In genomic region chr10:56561336-56561735, GRCh38 we compare ENCODE assay signal across 32 cellular contexts.
"Had no signal": no experiment of that assay in that cellular context is flagged by ENCODE, and none has a peak within 500 bp of the region (broad histone marks: within the 10 kb centered on the region; RNA-seq: fewer than 3 reads in every experiment).

No MANE protein-coding gene starts in this region.

- H3K9me3 ChIP-seq: adrenal gland, body of pancreas, breast epithelium had no signal

- FAIRE-seq: astrocyte, TTC549 had no signal

- ATAC-seq: activated CD8-positive, alpha-beta T cell treated with anti-CD3 and anti-CD28 coated beads for 36 hours; activated naive CD4-positive, alpha-beta T cell treated with anti-CD3 and anti-CD28 coated beads, Interleukin-2, amount 50 U/mL, for 72 hours; activated T-cell treated with anti-CD3 and anti-CD28 coated beads, Interleukin-2, amount 50 U/mL, for 4 hours; activated T-cell treated with anti-CD3 and anti-CD28 coated beads, Interleukin-2, amount 50 U/mL, for 72 hours; activated T-helper 17 cell treated with anti-CD3 and anti-CD28 coated beads, Interleukin-2, amount 50 U/mL, for 72 hours; body of pancreas had no signal

- H3K27ac ChIP-seq: adrenal gland, body of pancreas, brain microvascular endothelial cell, breast epithelium, VCaP had no signal

- DNase-seq: activated B cell treated with CpG ODN at 0.5 μM for 24 hours; activated CD4-positive, alpha-beta memory T cell treated with anti-CD3 and anti-CD28 coated beads for 36 hours; activated CD4-positive, alpha-beta T cell treated with anti-CD3 and anti-CD28 coated beads for 4 hours; activated CD4-positive, alpha-beta T cell treated with anti-CD3 and anti-CD28 coated beads, Interleukin-2, amount 10 ng/mL, durations not matched to agents 24 days and 14 days; activated CD4-positive, alpha-beta T cell treated with anti-CD3 and anti-CD28 coated beads, Interleukin-2, amount 50 U/mL, for 1 hour; activated CD4-positive, alpha-beta T cell treated with anti-CD3 and anti-CD28 coated beads, Interleukin-2, amount 50 U/mL, for 4 hours; activated CD4-positive, CD25-positive, alpha-beta regulatory T cell treated with anti-CD3 and anti-CD28 coated beads, Interleukin-2, amount 50 U/mL, for 72 hours; activated CD8-positive, alpha-beta memory T cell treated with anti-CD3 and anti-CD28 coated beads, Interleukin-2, amount 50 U/mL, for 4 hours; activated CD8-positive, alpha-beta T cell treated with anti-CD3 and anti-CD28 coated beads for 36 hours; activated effector memory CD4-positive, alpha-beta T cell treated with anti-CD3 and anti-CD28 coated beads, Interleukin-2, amount 50 U/mL, for 16 hours; activated gamma-delta T cell treated with Interleukin-2 at 50 U/mL for 16 hours; activated naive CD4-positive, alpha-beta T cell; activated naive CD4-positive, alpha-beta T cell treated with anti-CD3 and anti-CD28 coated beads for 36 hours; activated naive CD4-positive, alpha-beta T cell treated with anti-CD3 and anti-CD28 coated beads, Interleukin-2, amount 50 U/mL, for 16 hours; activated naive CD8-positive, alpha-beta T cell treated with anti-CD3 and anti-CD28 coated beads for 36 hours; activated T-cell treated with anti-CD3 and anti-CD28 coated beads for 4 hours; activated T-cell treated with anti-CD3 and anti-CD28 coated beads, Interleukin-2, amount 50 U/mL, for 1 hour; activated T-cell treated with anti-CD3 and anti-CD28 coated beads, Interleukin-2, amount 50 U/mL, for 4 hours; activated T-cell treated with anti-CD3 and anti-CD28 coated beads, Interleukin-2, amount 50 U/mL, for 72 hours; adrenal gland; amniotic stem cell; aorta; body of pancreas; brain microvascular endothelial cell; central memory CD4-positive, alpha-beta T cell; T-helper 9 cell had no signal

- H3K4me3 ChIP-seq: adrenal gland, body of pancreas, breast epithelium had no signal

- H3K4me1 ChIP-seq: adrenal gland, body of pancreas, breast epithelium had no signal

- H3K27me3 ChIP-seq: adrenal gland, body of pancreas, brain microvascular endothelial cell, breast epithelium had no signal

- H3K36me3 ChIP-seq: adrenal gland, brain microvascular endothelial cell, breast epithelium had no signal
